Comparison of ENCODE assay signal across 12 cellular contexts in the genomic region with DNA sequence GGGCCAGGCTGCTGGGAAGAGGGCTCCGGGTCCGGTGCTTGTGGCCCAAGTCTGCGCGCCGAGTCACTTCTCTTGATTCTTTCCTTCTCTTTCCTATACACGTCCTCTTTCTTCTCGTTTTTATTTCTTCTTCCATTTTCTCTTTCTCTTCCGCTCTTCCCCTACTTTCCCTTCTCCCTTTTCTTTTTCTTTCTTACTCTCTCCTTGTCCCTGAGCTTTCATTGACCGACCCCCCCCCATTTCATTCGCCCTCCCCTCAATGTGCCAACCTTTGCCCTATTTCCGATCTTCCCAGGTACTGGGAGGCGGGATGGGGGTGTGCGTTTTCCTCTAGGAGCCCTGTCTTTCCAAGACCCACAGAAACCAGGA. TPM values are rescaled to one million over a fixed set of nuclear protein-coding genes. Genes with fewer than 3 reads are reported as not detected.
DNase-seq lines count a peak whose midpoint lies in the region; ATAC-seq, FAIRE-seq and TF ChIP-seq lines count a peak whose summit lies in the region.
"Had no signal": no experiment of that assay in that cellular context is flagged by ENCODE, and none has a peak within 500 bp of the region (broad histone marks: within the 10 kb centered on the region; RNA-seq: fewer than 3 reads in every experiment).

No MANE protein-coding gene starts in this region.

- no peak overlapping the region for H3K9ac ChIP-seq in HUES64 (ENCODE audit: low read depth, low read length)

- H3K27me3 ChIP-seq in HUES64 (ENCODE audit: insufficient read depth, low read length) (peaks cover 93% of the 10 kb centered on the region), ectodermal cell (ENCODE audit: control insufficient read depth, insufficient read depth, low read length, poor library complexity, severe bottlenecking) (peaks cover 94% of the 10 kb centered on the region), pancreas (peaks cover 0 to 49% (median 7%) of the 10 kb centered on the region in 4 donors)

- H3K36me3 Mint-ChIP-seq in activated CD4-positive, alpha-beta T cell treated with anti-CD3 and anti-CD28 coated beads for 36 hours (ENCODE audit: low read depth) = peaks cover 3% of the 10 kb centered on the region

- no peak for ATAC-seq in activated CD4-positive, alpha-beta T cell treated with anti-CD3 and anti-CD28 coated beads for 36 hours
- ATAC-seq in pancreas = no peak
- ATAC-seq: GM12878, left ventricle myocardium superior, sciatic nerve had no signal

- H3K4me3 ChIP-seq in HUES64 (ENCODE audit: low read length) (peak overlapping the region; percentile 49), ectodermal cell (ENCODE audit: insufficient read depth, low read depth, low read length) (peak overlapping the region; percentile 47), pancreas (peak overlapping the region; percentile 21 to 56 (median 39))
- H3K4me3 ChIP-seq: GM12878 had no signal

- H3K4me3 Mint-ChIP-seq in activated CD4-positive, alpha-beta T cell treated with anti-CD3 and anti-CD28 coated beads for 36 hours = peak overlapping the region; percentile 34

- no peak overlapping the region for H3K27ac Mint-ChIP-seq in activated CD4-positive, alpha-beta T cell treated with anti-CD3 and anti-CD28 coated beads for 36 hours

- POLR2A ChIA-PET in activated CD4-positive, alpha-beta T cell treated with anti-CD3 and anti-CD28 coated beads for 36 hours (lab: Charles Lee) = no interaction called here

- no peaks in the 10 kb centered on the region for H3K9me3 Mint-ChIP-seq in activated CD4-positive, alpha-beta T cell treated with anti-CD3 and anti-CD28 coated beads for 36 hours (ENCODE audit: low read depth)

- H3K27me3 Mint-ChIP-seq in activated CD4-positive, alpha-beta T cell treated with anti-CD3 and anti-CD28 coated beads for 36 hours = peaks cover 79% of the 10 kb centered on the region

- WGBS in HUES64 = 5% methylated on average over 13 of the region's 13 CpGs
- WGBS in ectodermal cell, 2 experiments = 5 to 6% methylated on average over 13 of the region's 13 CpGs
- WGBS in pancreas, 2 donors = 14 to 21% methylated on average over 13 of the region's 13 CpGs

- DNase-seq in activated CD4-positive, alpha-beta T cell treated with anti-CD3 and anti-CD28 coated beads for 36 hours = no peak
- DNase-seq in activated CD4-positive, alpha-beta T cell treated with anti-CD3 and anti-CD28 coated beads, Interleukin-2, amount 50 U/mL, for 4 hours = no peak
- no peak for DNase-seq in pancreas
- no peak for DNase-seq in GM13977 (ENCODE audit: low spot score)
- DNase-seq in NCI-H2227 treated with DMSO at 0.1 percent for 48 hours (lab: John Stamatoyannopoulos, UW) = no peak
- no peak for DNase-seq in GM19239 (ENCODE audit: insufficient read length, low spot score)
- DNase-seq: left ventricle myocardium superior had no signal

- CTCF ChIA-PET in activated CD4-positive, alpha-beta T cell treated with anti-CD3 and anti-CD28 coated beads for 36 hours (lab: Charles Lee) = interaction anchor here (0.8 kb wide), 1 partner anchor 1876 kb away, joined by 3 read pairs; no protein-coding TSS in a partner anchor

- H3K4me1 Mint-ChIP-seq in activated CD4-positive, alpha-beta T cell treated with anti-CD3 and anti-CD28 coated beads for 36 hours = peaks cover 60% of the 10 kb centered on the region

- intact Hi-C loops in activated CD4-positive, alpha-beta T cell treated with anti-CD3 and anti-CD28 coated beads for 36 hours (cut with DNase I, micrococcal nuclease) = loop anchor here in 1 of 2 experiments (5.0 to 10.0 kb wide), 2 partner anchors 1830 to 1852 kb away; a partner anchor contains a TSS
- intact Hi-C loops in pancreas (cut with DNase I) = no loop called here

- H3K36me3 ChIP-seq in HUES64 (ENCODE audit: insufficient read depth, low read length) (no peaks in the 10 kb centered on the region), ectodermal cell (ENCODE audit: control insufficient read depth, insufficient read depth, low read length) (no peaks in the 10 kb centered on the region), pancreas (no peaks in the 10 kb centered on the region)

- no peak overlapping the region for H3K27ac ChIP-seq in HUES64 (ENCODE audit: low read depth, low read length)
- no peak overlapping the region for H3K27ac ChIP-seq in ectodermal cell (ENCODE audit: insufficient read depth, low read depth, low read length, poor library complexity, severe bottlenecking)
- H3K27ac ChIP-seq in pancreas = no peak overlapping the region

- no peak for TF ChIP-seq CTCF in pancreas (IDR thresholded peaks at IDR 0.05)
- TF ChIP-seq CTCF in GM13977 (IDR thresholded peaks at IDR 0.05; ENCODE audit: extremely low read depth, insufficient read depth, missing control alignments) = no peak

- H3K9me3 ChIP-seq in HUES64 (ENCODE audit: insufficient read depth, low read depth, low read length) (no peaks in the 10 kb centered on the region), ectodermal cell (ENCODE audit: control insufficient read depth, low read length) (no peaks in the 10 kb centered on the region), pancreas (no peaks in the 10 kb centered on the region)

- FAIRE-seq in pancreas (lab: Jason Lieb, UNC) (no peak), GM19239 (lab: Jason Lieb, UNC) (no peak)
- FAIRE-seq: GM12878 had no signal

- in situ Hi-C loops in GM13977 (cut with MboI; ENCODE audit: low pct_unique_long_range_greater_than_20kb, low sequenced_read_pairs, unreplicated experiment) = loop anchor here (25.0 kb wide), 1 partner anchor 575 kb away; no protein-coding TSS in a partner anchor

- H3K4me1 ChIP-seq in HUES64 (ENCODE audit: insufficient read depth, low read length) = peaks cover 51% of the 10 kb centered on the region
- H3K4me1 ChIP-seq in ectodermal cell (ENCODE audit: control insufficient read depth, insufficient read depth, low read length) = peaks cover 59% of the 10 kb centered on the region
- peaks cover 0 to 10% (median 0%) of the 10 kb centered on the region in 3 donors for H3K4me1 ChIP-seq in pancreas

RNA-seq across cellular contexts. Expression of a gene that starts 1.8 kb away (rescaled TPM):
- under 1 TPM in 1 of 2 experiments, not detected in 1; under 0.01 TPM for total RNA-seq in activated CD4-positive, alpha-beta T cell treated with anti-CD3 and anti-CD28 coated beads for 36 hours
- 1.00 TPM for polyA plus RNA-seq in HUES64 (2013, experiment 1 of 2)
- polyA plus RNA-seq in HUES64 (2013, experiment 2 of 2) = 1.6 TPM
- 2.0 TPM for polyA plus RNA-seq in ectodermal cell (2013, experiment 1 of 4)
- 1.6 TPM for polyA plus RNA-seq in ectodermal cell (2013, experiment 2 of 4)
- 1.8 TPM for polyA plus RNA-seq in ectodermal cell (2013, experiment 3 of 4)
- 2.7 TPM for polyA plus RNA-seq in ectodermal cell (2013, experiment 4 of 4)
- total RNA-seq in pancreas = 1 to 10 TPM; 2.0 to 9.7 (median 7.0) TPM
- polyA plus RNA-seq in pancreas = 1 to 10 TPM; 1.4 to 1.7 TPM
- total RNA-seq: sciatic nerve had no signal
- polyA plus RNA-seq: BJ had no signal
